In the genomic region with DNA sequence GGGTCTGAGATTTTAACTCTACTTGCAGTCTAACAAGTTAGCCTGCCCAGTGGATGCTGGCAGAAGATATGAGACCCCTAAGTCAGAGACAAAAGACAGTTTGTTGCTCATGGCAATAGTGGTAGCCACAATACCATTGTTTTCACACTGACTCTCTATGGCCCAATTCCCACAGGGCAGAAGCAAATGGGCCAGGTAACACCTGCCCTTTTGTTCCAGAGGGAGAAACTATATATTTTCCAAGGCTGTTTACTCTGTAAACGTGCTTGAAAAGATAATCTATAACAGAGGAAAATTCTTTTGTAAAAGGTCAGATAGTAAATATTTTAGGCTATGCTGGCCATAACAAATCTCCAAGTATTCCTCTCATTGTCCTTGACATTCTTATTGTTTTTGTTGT, we compare ENCODE assay signal across 30 cellular contexts. TPM values are rescaled to one million over a fixed set of nuclear protein-coding genes. Genes with fewer than 3 reads are reported as not detected.
"Had no signal": no experiment of that assay in that cellular context is flagged by ENCODE, and none has a peak within 500 bp of the region (broad histone marks: within the 10 kb centered on the region; RNA-seq: fewer than 3 reads in every experiment).

No MANE protein-coding gene starts in this region.

- H3K4me1 ChIP-seq: ascending aorta had no signal

- ATAC-seq: activated CD8-positive, alpha-beta memory T cell treated with anti-CD3 and anti-CD28 coated beads, Interleukin-2, amount 10 ng/mL, durations not matched to agents 7 days and 5 days; activated naive CD8-positive, alpha-beta T cell treated with anti-CD3 and anti-CD28 coated beads, Interleukin-2, amount 50 U/mL, for 24 hours; activated T-cell treated with anti-CD3 and anti-CD28 coated beads, Interleukin-2, amount 50 U/mL, for 4 hours; body of pancreas; Panc1; Right ventricle myocardium inferior; T-cell had no signal

- H3K27me3 ChIP-seq: ascending aorta, body of pancreas had no signal

- H3K27ac ChIP-seq: ascending aorta, body of pancreas, SK-N-MC had no signal

- DNase-seq: activated B cell treated with CpG ODN at 0.5 μM for 24 hours; activated CD4-positive, alpha-beta T cell treated with anti-CD3 and anti-CD28 coated beads for 1 hour; activated CD4-positive, alpha-beta T cell treated with anti-CD3 and anti-CD28 coated beads, Interleukin-2, amount 10 ng/mL, durations not matched to agents 24 days and 14 days; activated CD4-positive, alpha-beta T cell treated with anti-CD3 and anti-CD28 coated beads, Interleukin-2, amount 50 U/mL, for 48 hours; activated CD8-positive, alpha-beta memory T cell treated with anti-CD3 and anti-CD28 coated beads, Interleukin-2, amount 10 ng/mL, durations not matched to agents 7 days and 5 days; activated effector memory CD4-positive, alpha-beta T cell treated with anti-CD3 and anti-CD28 coated beads, Interleukin-2, amount 50 U/mL, for 16 hours; activated naive CD4-positive, alpha-beta T cell treated with Interleukin-2 at 50 U/mL for 16 hours; activated naive CD8-positive, alpha-beta T cell treated with anti-CD3 and anti-CD28 coated beads, Interleukin-2, amount 50 U/mL, for 24 hours; activated T-cell treated with anti-CD3 and anti-CD28 coated beads, Interleukin-2, amount 50 U/mL, for 4 hours; amniotic stem cell; body of pancreas; central memory CD4-positive, alpha-beta T cell; KBM-7; NCI-H1048; NCI-H1694 treated with DMSO at 0.1 percent for 48 hours; NCI-H2171 treated with DMSO at 0.1 percent for 48 hours; NCI-H226; NCI-H510A; NCI-H526 treated with DMSO at 0.1 percent for 48 hours; NK-92 treated with Interleukin-12 subunit alpha and Interleukin-12 subunit beta, amount 100 ng/mL, for 24 hours; OCI-M1; RPMI8226; T-cell; T-helper 2 cell; T1000 had no signal

- H3K36me3 ChIP-seq: ascending aorta had no signal

- H3K4me3 ChIP-seq: ascending aorta, body of pancreas, SK-N-MC had no signal

- H3K9me3 ChIP-seq: ascending aorta, body of pancreas had no signal

RNA-seq across cellular contexts. Expression of a gene that starts 57.2 kb away (rescaled TPM):
- total RNA-seq: activated B cell treated with CpG ODN at 0.5 μM for 24 hours; activated CD4-positive, alpha-beta T cell treated with anti-CD3 and anti-CD28 coated beads, Interleukin-2, amount 10 ng/mL, durations not matched to agents 24 days and 14 days; activated CD8-positive, alpha-beta memory T cell treated with anti-CD3 and anti-CD28 coated beads, Interleukin-2, amount 10 ng/mL, durations not matched to agents 7 days and 5 days; LHCN-M2 had no signal
